Comparison of ENCODE assay signal across 8 cellular contexts in genomic region chr11:73325036-73325981, GRCh38. TPM values are rescaled to one million over a fixed set of nuclear protein-coding genes. Genes with fewer than 3 reads are reported as not detected.
DNase-seq lines count a peak whose midpoint lies in the region; ATAC-seq and TF ChIP-seq lines count a peak whose summit lies in the region.

No MANE protein-coding gene starts in this region.

- H3K4me1 ChIP-seq in parathyroid adenoma, result peaks cover 12% of the 10 kb centered on the region

- H2AFZ ChIP-seq in parathyroid adenoma, result no peak overlapping the region

- no peaks in the 10 kb centered on the region for H3K27me3 ChIP-seq in brain microvascular endothelial cell (replicated peaks)
- no peaks in the 10 kb centered on the region for H3K27me3 ChIP-seq in parathyroid adenoma (ENCODE audit: control insufficient read depth, insufficient read depth, low read length)

- peak; percentile 43 for DNase-seq in brain microvascular endothelial cell
- no peak for DNase-seq in NCI-H187 treated with DMSO at 0.1 percent for 48 hours (lab: John Stamatoyannopoulos, UW)
- no peak for DNase-seq in NOMO-1 treated with dmso at 0.1 percent for 144 hours (lab: John Stamatoyannopoulos, UW; ENCODE audit: unreplicated experiment)
- DNase-seq in A172 (ENCODE audit: low spot score), result no peak
- DNase-seq in stimulated activated naive CD8-positive, alpha-beta T cell treated with anti-CD3 and anti-CD28 coated beads, Interleukin-15, Interleukin-2, amounts not matched to agents 100 U/mL and 50 U/mL, for 24 hours, result no peak

- H3K9ac ChIP-seq in parathyroid adenoma, result no peak overlapping the region

- H3K36me3 ChIP-seq in brain microvascular endothelial cell (replicated peaks) (no peaks in the 10 kb centered on the region), parathyroid adenoma (ENCODE audit: control insufficient read depth, insufficient read depth, low read length) (no peaks in the 10 kb centered on the region)

- H3K79me2 ChIP-seq in parathyroid adenoma, result peaks cover 15% of the 10 kb centered on the region

- in situ Hi-C loops in brain microvascular endothelial cell (cut with HindIII; ENCODE audit: low pct_ligation_motif_present, low sequenced_read_pairs), result no loop called here

- H3K4me2 ChIP-seq in parathyroid adenoma (ENCODE audit: low read length), result no peak overlapping the region

- no peaks in the 10 kb centered on the region for H3K9me3 ChIP-seq in parathyroid adenoma (ENCODE audit: control insufficient read depth, low read length)

- no peak for TF ChIP-seq CTCF in brain microvascular endothelial cell (IDR thresholded peaks at IDR 0.05; ENCODE audit: low read depth, low read length, missing control alignments)
- no peak for TF ChIP-seq CTCF in parathyroid adenoma (IDR thresholded peaks at IDR 0.05)

- ATAC-seq in GM18873 (IDR thresholded peaks at IDR 0.05; ENCODE audit: low FRiP score, unreplicated experiment) (peak; percentile 41), HG02938 (IDR thresholded peaks at IDR 0.05; ENCODE audit: unreplicated experiment) (peak; percentile 56)
- ATAC-seq in stimulated activated naive CD8-positive, alpha-beta T cell treated with anti-CD3 and anti-CD28 coated beads, Interleukin-15, Interleukin-2, amounts not matched to agents 100 U/mL and 50 U/mL, for 24 hours, result no peak

- H3K27ac ChIP-seq in brain microvascular endothelial cell (peak overlapping the region; percentile 74), parathyroid adenoma (peak overlapping the region; percentile 32)

- H3K4me3 ChIP-seq in brain microvascular endothelial cell (ENCODE audit: low read depth, low read length) (no peak overlapping the region), parathyroid adenoma (ENCODE audit: low read depth, low read length) (no peak overlapping the region)

RNA-seq across cellular contexts. Expression of gene ARHGEF17, which starts 17.2 kb away (rescaled TPM):
- 9.8 and 25.0 TPM in 2 replicates for total RNA-seq in A172 (2014; rRNA removed; shearing (Covaris generic))

RNA-seq across cellular contexts. Expression of gene RELT, which starts 50.9 kb away (rescaled TPM):
- total RNA-seq in A172 (2014; rRNA removed; shearing (Covaris generic)), result 15.5 and 17.0 TPM in 2 replicates

RNA-seq across cellular contexts. Expression of gene P2RY6, which starts 53.2 kb away (rescaled TPM):
- total RNA-seq in A172 (2014; rRNA removed; shearing (Covaris generic)), result not detected in 2 replicates
